ENCODE assay signal across 1 cellular context in the genomic region with DNA sequence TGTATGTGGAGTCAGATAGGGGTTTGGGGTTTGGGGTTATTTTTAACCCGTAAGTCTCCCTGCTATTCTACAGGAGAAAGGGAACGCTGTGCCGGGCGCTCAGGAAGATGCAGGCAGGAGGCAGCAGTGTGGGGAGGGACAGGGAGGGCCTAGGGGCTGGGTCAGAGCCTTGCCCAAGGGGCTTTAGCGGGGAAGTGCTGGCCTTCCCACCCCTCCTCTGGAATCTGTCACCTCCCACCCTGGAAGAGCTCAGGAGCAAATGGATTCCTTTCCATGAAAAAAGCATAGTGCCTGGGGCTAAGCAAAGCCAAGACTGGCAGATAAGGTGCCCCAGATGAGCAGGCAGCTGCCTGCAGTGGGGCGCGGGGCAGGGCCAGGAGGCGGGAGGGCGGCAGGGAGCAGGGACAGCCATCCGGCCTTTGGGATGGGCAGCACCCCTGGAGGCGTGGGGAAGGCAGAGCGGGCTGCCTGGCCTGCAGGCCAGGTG.
TF ChIP-seq lines count a peak whose summit lies in the region.

No MANE protein-coding gene starts in this region.

TF ChIP-seq in H1, 55 proteins besides CTCF, POLR2A, EP300 and RAD21:
- TF ChIP-seq YY1 (IDR thresholded peaks at IDR 0.05; ENCODE audit: low read depth, low read length) (0 out of 2 replicates have a peak, but pooled peaks have one; percentile 34), BACH1 (IDR thresholded peaks at IDR 0.05; ENCODE audit: low read length) (peak; percentile 73), HDAC2 (IDR thresholded peaks at IDR 0.05; ENCODE audit: borderline replicate concordance in 1 of 2, low read depth in 2 of 2, low read length in 2 of 2) (peak; percentile 50 to 71; a peak in 2 of 4 replicates), GABPA (IDR thresholded peaks at IDR 0.05; ENCODE audit: borderline replicate concordance, insufficient read depth, low read length) (peak; percentile 53; the same call in 1 of the 2 replicates), SIX5 (IDR thresholded peaks at IDR 0.05; ENCODE audit: low read depth, low read length) (no peak)
